In genomic region chr9:37751186-37751585, GRCh38 we compare ENCODE assay signal across 12 cellular contexts.
"Had no signal": no experiment of that assay in that cellular context is flagged by ENCODE, and none has a peak within 500 bp of the region (broad histone marks: within the 10 kb centered on the region; RNA-seq: fewer than 3 reads in every experiment).

No MANE protein-coding gene starts in this region.

- H3K27me3 ChIP-seq: breast epithelium, esophagus muscularis mucosa, tibial nerve had no signal

- ATAC-seq: WTC11 had no signal

- H3K4me3 ChIP-seq: breast epithelium, esophagus muscularis mucosa, SK-N-MC, tibial nerve had no signal

- H3K27ac Mint-ChIP-seq: activated CD4-positive, alpha-beta T cell treated with anti-CD3 and anti-CD28 coated beads, Interleukin-2, amount 10 ng/mL, durations not matched to agents 24 days and 14 days; activated naive CD8-positive, alpha-beta T cell treated with anti-CD3 and anti-CD28 coated beads for 36 hours; WTC11 had no signal

- FAIRE-seq: endometrium, islet of Langerhans, small intestine had no signal

- H3K4me3 Mint-ChIP-seq: activated CD4-positive, alpha-beta T cell treated with anti-CD3 and anti-CD28 coated beads, Interleukin-2, amount 10 ng/mL, durations not matched to agents 24 days and 14 days; activated naive CD8-positive, alpha-beta T cell treated with anti-CD3 and anti-CD28 coated beads for 36 hours; WTC11 had no signal

- H3K9me3 ChIP-seq: breast epithelium, esophagus muscularis mucosa, tibial nerve had no signal

- H3K27me3 Mint-ChIP-seq: activated CD4-positive, alpha-beta T cell treated with anti-CD3 and anti-CD28 coated beads, Interleukin-2, amount 10 ng/mL, durations not matched to agents 24 days and 14 days; activated naive CD8-positive, alpha-beta T cell treated with anti-CD3 and anti-CD28 coated beads for 36 hours had no signal

- H3K27ac ChIP-seq: breast epithelium, esophagus muscularis mucosa, SK-N-MC, tibial nerve had no signal

- DNase-seq: activated CD4-positive, alpha-beta T cell treated with anti-CD3 and anti-CD28 coated beads, Interleukin-2, amount 10 ng/mL, durations not matched to agents 24 days and 14 days; activated CD8-positive, alpha-beta memory T cell treated with anti-CD3 and anti-CD28 coated beads for 24 hours; activated naive CD8-positive, alpha-beta T cell treated with anti-CD3 and anti-CD28 coated beads for 36 hours; anterior cingulate cortex; small intestine had no signal

- H3K36me3 ChIP-seq: breast epithelium, esophagus muscularis mucosa, tibial nerve had no signal
